In genomic region chr2:231204581-231204980, GRCh38 we compare ENCODE assay signal across 21 cellular contexts.
"Had no signal": no experiment of that assay in that cellular context is flagged by ENCODE, and none has a peak within 500 bp of the region (broad histone marks: within the 10 kb centered on the region; RNA-seq: fewer than 3 reads in every experiment).

No MANE protein-coding gene starts in this region.

- H3K9me3 Mint-ChIP-seq: activated naive CD4-positive, alpha-beta T cell treated with anti-CD3 and anti-CD28 coated beads, Interleukin-2, amount 10 ng/mL, durations not matched to agents 7 days and 5 days; dendritic cell treated with granulocyte-macrophage colony-stimulating factor and Interleukin-4, amounts not matched to agents 40 ng/mL and 50 ng/mL, for 4 days; natural killer cell; T-cell; T-helper 2 cell treated with Interferon-gamma antibody and Interleukin-4, amounts not matched to agents 5 μg/mL and 100 μg/mL, for 36 hours had no signal

- H3K36me3 Mint-ChIP-seq: activated naive CD4-positive, alpha-beta T cell treated with anti-CD3 and anti-CD28 coated beads, Interleukin-2, amount 10 ng/mL, durations not matched to agents 7 days and 5 days; natural killer cell had no signal

- H3K4me3 ChIP-seq: lower lobe of right lung, pancreas, upper lobe of right lung had no signal

- H3K4me1 Mint-ChIP-seq: activated naive CD4-positive, alpha-beta T cell treated with anti-CD3 and anti-CD28 coated beads, Interleukin-2, amount 10 ng/mL, durations not matched to agents 7 days and 5 days; natural killer cell; T-cell had no signal

- DNase-seq: activated CD4-positive, alpha-beta T cell treated with anti-CD3 and anti-CD28 coated beads for 1 hour; activated CD4-positive, alpha-beta T cell treated with anti-CD3 and anti-CD28 coated beads, Interleukin-2, amount 50 U/mL, for 1 hour; activated effector memory CD4-positive, alpha-beta T cell treated with anti-CD3 and anti-CD28 coated beads, Interleukin-2, amount 50 U/mL, for 16 hours; activated naive CD4-positive, alpha-beta T cell treated with anti-CD3 and anti-CD28 coated beads, Interleukin-2, amount 10 ng/mL, durations not matched to agents 7 days and 5 days; amygdala; effector CD4-positive, alpha-beta T cell; erythroblast; foreskin keratinocyte; lower lobe of right lung; natural killer cell; pancreas; stimulated activated CD4-positive, alpha-beta T cell treated with anti-CD3 and anti-CD28 coated beads, Interleukin-2, amount 100 ng/mL, for 48 hours; stimulated activated naive CD4-positive, alpha-beta T cell treated with Interleukin-2 at 50 U/mL for 16 hours; T-cell; upper lobe of right lung; WERI-Rb-1 had no signal

- ATAC-seq: foreskin keratinocyte, left lobe of liver, lower lobe of right lung, natural killer cell, pancreas, sciatic nerve, T-cell, upper lobe of right lung had no signal

- H3K27ac Mint-ChIP-seq: activated naive CD4-positive, alpha-beta T cell treated with anti-CD3 and anti-CD28 coated beads, Interleukin-2, amount 10 ng/mL, durations not matched to agents 7 days and 5 days; dendritic cell treated with granulocyte-macrophage colony-stimulating factor and Interleukin-4, amounts not matched to agents 40 ng/mL and 50 ng/mL, for 4 days; natural killer cell; T-cell; T-helper 2 cell treated with Interferon-gamma antibody and Interleukin-4, amounts not matched to agents 5 μg/mL and 100 μg/mL, for 36 hours had no signal

- H3K9me3 ChIP-seq: lower lobe of right lung, neutrophil, pancreas, upper lobe of right lung had no signal

- H3K27me3 ChIP-seq: foreskin keratinocyte, neutrophil, pancreas, upper lobe of right lung had no signal

- H3K4me3 Mint-ChIP-seq: activated naive CD4-positive, alpha-beta T cell treated with anti-CD3 and anti-CD28 coated beads, Interleukin-2, amount 10 ng/mL, durations not matched to agents 7 days and 5 days; dendritic cell treated with granulocyte-macrophage colony-stimulating factor and Interleukin-4, amounts not matched to agents 40 ng/mL and 50 ng/mL, for 4 days; natural killer cell; T-cell; T-helper 2 cell treated with Interferon-gamma antibody and Interleukin-4, amounts not matched to agents 5 μg/mL and 100 μg/mL, for 36 hours had no signal

- H3K36me3 ChIP-seq: neutrophil, upper lobe of right lung had no signal

- H3K27ac ChIP-seq: foreskin keratinocyte, lower lobe of right lung, neutrophil, pancreas, upper lobe of right lung had no signal
